In the genomic region with DNA sequence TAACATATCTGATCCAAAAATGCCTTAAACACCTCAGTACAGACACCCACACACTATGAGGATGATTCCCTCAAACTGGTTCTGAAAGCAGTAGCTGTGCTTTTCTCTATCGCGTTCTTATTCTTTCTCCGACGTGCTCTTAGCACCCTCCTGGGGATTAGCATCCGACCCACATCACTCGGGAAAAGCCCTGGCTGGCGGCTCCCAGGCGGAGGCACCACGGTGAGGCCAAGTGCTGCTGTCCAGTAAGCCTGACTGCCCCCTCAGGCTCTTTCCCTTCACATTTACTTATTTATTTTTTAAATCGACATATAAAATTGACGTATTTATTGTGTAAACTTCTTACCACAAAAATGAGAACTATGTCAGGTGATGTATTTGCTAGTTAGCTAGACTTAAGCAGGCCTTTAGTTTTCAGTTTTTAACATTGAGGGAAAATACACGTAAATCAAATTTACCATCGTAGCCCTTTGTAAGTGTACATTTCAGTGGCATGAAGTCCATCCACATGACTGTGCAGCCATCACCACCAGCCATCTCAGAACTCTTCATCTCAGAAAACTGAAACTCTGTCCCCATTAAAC, we compare ENCODE assay signal across 15 cellular contexts. TPM values are rescaled to one million over a fixed set of nuclear protein-coding genes. Genes with fewer than 3 reads are reported as not detected.
DNase-seq lines count a peak whose midpoint lies in the region; ATAC-seq and TF ChIP-seq lines count a peak whose summit lies in the region.
"Had no signal": no experiment of that assay in that cellular context is flagged by ENCODE, and none has a peak within 500 bp of the region (broad histone marks: within the 10 kb centered on the region; RNA-seq: fewer than 3 reads in every experiment).

No MANE protein-coding gene starts in this region.

- no peak overlapping the region for H2BK15ac ChIP-seq in neuronal stem cell (ENCODE audit: low read length)

- no peak overlapping the region for H3K4me3 ChIP-seq in BLaER1 treated with 17β-estradiol and CSF1 and Interleukin-3, amounts not matched to agents 10 nM and 100 nM
- no peak overlapping the region for H3K4me3 ChIP-seq in PC-3 (ENCODE audit: low read length)
- H3K4me3 ChIP-seq in neuronal stem cell (ENCODE audit: low read length in 2 of 2), result no peak overlapping the region
- H3K4me3 ChIP-seq: hepatocyte, Peyer's patch, thoracic aorta had no signal

- H3K23ac ChIP-seq in neuronal stem cell (ENCODE audit: low read depth, low read length, poor library complexity), result no peak overlapping the region

- POLR2A ChIA-PET in PC-3 (lab: Charles Lee; ENCODE audit: unreplicated experiment), result no interaction called here

- no peaks in the 10 kb centered on the region for H3K9me3 Mint-ChIP-seq in type B pancreatic cell
- H3K9me3 Mint-ChIP-seq: activated T-helper 2 cell treated with anti-CD3 and anti-CD28 coated beads, Interferon-gamma antibody, Interleukin-2, Interleukin-4, amounts not matched to agents 10 μg/mL and 5 μg/mL and 100 μg/mL, durations not matched to agents 14 hours and 24 hours and 36 hours; naive thymus-derived CD8-positive, alpha-beta T cell had no signal

- H3K9me2 ChIP-seq in PC-3 (replicated peaks; ENCODE audit: low read length), result no peaks in the 10 kb centered on the region

- CTCF ChIA-PET in PC-3 (lab: Charles Lee), result no interaction called here

- intact Hi-C loops in PC-3 (cut with micrococcal nuclease), result no loop called here

- peak overlapping the region; percentile 18 to 84 (median 45) for H3K4me2 ChIP-seq in BLaER1 treated with 17β-estradiol and CSF1 and Interleukin-3, amounts not matched to agents 10 nM and 100 nM
- H3K4me2 ChIP-seq in PC-3 (ENCODE audit: low read length), result peak overlapping the region; percentile 17
- no peak overlapping the region for H3K4me2 ChIP-seq in neuronal stem cell (ENCODE audit: insufficient read depth, low read length, poor library complexity, severe bottlenecking)
- H3K4me2 ChIP-seq: hepatocyte had no signal

- TF ChIP-seq CTCF in PC-3 (conservative IDR thresholded peaks at IDR 0.05; ENCODE audit: low read depth, low read length) (no peak), type B pancreatic cell (conservative IDR thresholded peaks at IDR 0.05) (no peak)

- H3K9ac ChIP-seq in BLaER1 treated with 17β-estradiol and CSF1 and Interleukin-3, amounts not matched to agents 10 nM and 100 nM, result peak overlapping the region in 2 of 11 experiments; percentile 2 to 5; a peak in 2 of 22 replicates
- H3K9ac ChIP-seq in PC-3 (ENCODE audit: low read length) (no peak overlapping the region), neuronal stem cell (ENCODE audit: low read depth, low read length, poor library complexity) (no peak overlapping the region)

- H3K14ac ChIP-seq in neuronal stem cell (ENCODE audit: low read length), result no peak overlapping the region

- no peaks in the 10 kb centered on the region for H3K36me3 ChIP-seq in BLaER1 treated with 17β-estradiol and CSF1 and Interleukin-3, amounts not matched to agents 10 nM and 100 nM
- H3K36me3 ChIP-seq in PC-3 (ENCODE audit: low read depth, low read length), result no peaks in the 10 kb centered on the region
- H3K36me3 ChIP-seq in neuronal stem cell (replicated peaks in 1 of 2; ENCODE audit: control insufficient read depth in 2 of 2, insufficient read depth in 2 of 2, low read length in 2 of 2), result no peaks in the 10 kb centered on the region
- H3K36me3 ChIP-seq: Peyer's patch, thoracic aorta had no signal

- peaks cover 1% of the 10 kb centered on the region for H3K79me1 ChIP-seq in neuronal stem cell (ENCODE audit: low read depth, low read length)

- no peak; the same call in 1 of the 2 replicates for ATAC-seq in PC-3

- H3F3A ChIP-seq in PC-3 (ENCODE audit: low read length, unreplicated experiment), result no peaks in the 10 kb centered on the region

- H4K91ac ChIP-seq in neuronal stem cell (ENCODE audit: low read depth, low read length, poor library complexity), result no peak overlapping the region

- peaks cover 0 to 6% (median 0%) of the 10 kb centered on the region in 11 experiments; a peak in 3 of 22 replicates for H3K27me3 ChIP-seq in BLaER1 treated with 17β-estradiol and CSF1 and Interleukin-3, amounts not matched to agents 10 nM and 100 nM
- H3K27me3 ChIP-seq in PC-3 (ENCODE audit: low read length) (no peaks in the 10 kb centered on the region), neuronal stem cell (ENCODE audit: control insufficient read depth in 3 of 3, insufficient read depth in 3 of 3, low read depth in 1 of 3, low read length in 3 of 3) (peaks cover 0 to 28% (median 5%) of the 10 kb centered on the region in 3 experiments)
- H3K27me3 ChIP-seq: Peyer's patch had no signal

- no TSS peak for BruUV-seq in PC-3 (replicated peaks; lab: Mats Ljungman, UMichigan)

- peaks cover 23% of the 10 kb centered on the region for H3K27me3 Mint-ChIP-seq in type B pancreatic cell

- DNase-seq in EL (peak; percentile 18), PC-3 (no peak), neuronal stem cell (ENCODE audit: low spot score) (no peak), type B pancreatic cell (ENCODE audit: extremely low spot score, unreplicated experiment) (no peak)
- DNase-seq in stimulated activated CD4-positive, alpha-beta T cell treated with anti-CD3 and anti-CD28 coated beads, Interleukin-4, amount 100 ng/mL, for 4 hours, result no peak
- DNase-seq in central memory CD4-positive, alpha-beta T cell, result no peak
- DNase-seq: CD8-positive, alpha-beta memory T cell; GOT3; NCI-H1105 treated with DMSO at 0.1 percent for 48 hours had no signal

- peak overlapping the region in 4 of 11 experiments; percentile 35 to 61 (median 44); a peak in 8 of 22 replicates for H3K27ac ChIP-seq in BLaER1 treated with 17β-estradiol and CSF1 and Interleukin-3, amounts not matched to agents 10 nM and 100 nM
- H3K27ac ChIP-seq in PC-3 (ENCODE audit: low read length), result peak overlapping the region; percentile 36; the same call in 1 of the 2 replicates
- no peak overlapping the region for H3K27ac ChIP-seq in neuronal stem cell (replicated peaks; ENCODE audit: low read length)
- H3K27ac ChIP-seq: hepatocyte, Peyer's patch, thoracic aorta had no signal

- H2BK120ac ChIP-seq in neuronal stem cell (ENCODE audit: low read depth, low read length), result no peak overlapping the region

- no peak overlapping the region for H3K18ac ChIP-seq in neuronal stem cell (ENCODE audit: low read length)

- H4K20me1 ChIP-seq in BLaER1 treated with 17β-estradiol and CSF1 and Interleukin-3, amounts not matched to agents 10 nM and 100 nM, result no peaks in the 10 kb centered on the region; a peak in 2 of 22 replicates
- no peaks in the 10 kb centered on the region for H4K20me1 ChIP-seq in PC-3 (ENCODE audit: low read length)

- H4K8ac ChIP-seq in neuronal stem cell (ENCODE audit: low read depth, low read length), result no peak overlapping the region

- no peak overlapping the region for H3K4me3 Mint-ChIP-seq in type B pancreatic cell
- H3K4me3 Mint-ChIP-seq: CD8-positive, alpha-beta memory T cell; naive thymus-derived CD8-positive, alpha-beta T cell had no signal

- H2BK5ac ChIP-seq in neuronal stem cell (ENCODE audit: low read length), result no peak overlapping the region

- peaks cover 6% of the 10 kb centered on the region for H3K4me1 Mint-ChIP-seq in type B pancreatic cell (ENCODE audit: unreplicated experiment)

- peak overlapping the region; percentile 22 for H2BK12ac ChIP-seq in neuronal stem cell (ENCODE audit: low read length)

- H2AFZ ChIP-seq in PC-3 (ENCODE audit: low read length) (peak overlapping the region; percentile 43), neuronal stem cell (ENCODE audit: low read length) (no peak overlapping the region)
- H2AFZ ChIP-seq: hepatocyte had no signal

- peaks cover 20 to 39% (median 31%) of the 10 kb centered on the region in 10 experiments for H3K4me1 ChIP-seq in BLaER1 treated with 17β-estradiol and CSF1 and Interleukin-3, amounts not matched to agents 10 nM and 100 nM
- H3K4me1 ChIP-seq in PC-3 (ENCODE audit: insufficient read depth, low read length) (peaks cover 8% of the 10 kb centered on the region; the same call in 1 of the 2 replicates), neuronal stem cell (ENCODE audit: control insufficient read depth in 2 of 2, insufficient read depth in 1 of 2, low read depth in 1 of 2, low read length in 2 of 2) (peaks cover 0 to 3% of the 10 kb centered on the region in 2 donors)
- H3K4me1 ChIP-seq: Peyer's patch had no signal

- no peaks in the 10 kb centered on the region for H3K79me2 ChIP-seq in PC-3 (ENCODE audit: low read length)
- H3K79me2 ChIP-seq: hepatocyte had no signal

- H3K4ac ChIP-seq in neuronal stem cell (ENCODE audit: low read length), result no peak overlapping the region

- no peaks in the 10 kb centered on the region for H3K36me3 Mint-ChIP-seq in type B pancreatic cell
- H3K36me3 Mint-ChIP-seq: CD8-positive, alpha-beta memory T cell; naive thymus-derived CD8-positive, alpha-beta T cell had no signal

- H3K27ac Mint-ChIP-seq in type B pancreatic cell, result no peak overlapping the region
- H3K27ac Mint-ChIP-seq: activated T-helper 2 cell treated with anti-CD3 and anti-CD28 coated beads, Interferon-gamma antibody, Interleukin-2, Interleukin-4, amounts not matched to agents 10 μg/mL and 5 μg/mL and 100 μg/mL, durations not matched to agents 14 hours and 24 hours and 36 hours; CD8-positive, alpha-beta memory T cell had no signal

- WGBS in neuronal stem cell (ENCODE audit: extremely low coverage in 2 of 2, insufficient read length in 2 of 2, insufficient replicate concordance in 1 of 2), 2 donors, result no CpG with 5 or more reads among the region's 13 CpGs

- peaks cover 4 to 15% (median 12%) of the 10 kb centered on the region in 11 experiments; a peak in 11 of 22 replicates for H3K9me3 ChIP-seq in BLaER1 treated with 17β-estradiol and CSF1 and Interleukin-3, amounts not matched to agents 10 nM and 100 nM (replicated peaks in 1 of 11)
- H3K9me3 ChIP-seq in PC-3 (ENCODE audit: low read length) (no peaks in the 10 kb centered on the region), neuronal stem cell (replicated peaks in 1 of 2; ENCODE audit: control insufficient read depth in 2 of 2, insufficient read depth in 1 of 2, low read depth in 1 of 2, low read length in 2 of 2) (peaks cover 3% of the 10 kb centered on the region in 2 donors)
- H3K9me3 ChIP-seq: Peyer's patch, thoracic aorta had no signal

- H2AK5ac ChIP-seq in neuronal stem cell (ENCODE audit: low read depth, low read length), result no peak overlapping the region

RNA-seq across cellular contexts. Expression of gene TBX1, which starts 19.2 kb away (rescaled TPM):
- total RNA-seq in PC-3 (2014; rRNA removed) (15.9 and 18.6 TPM in 2 replicates), type B pancreatic cell (ENCODE audit: low replicate concordance) (2.4 and 3.4 TPM in 2 replicates)
- 0.31 TPM for polyA plus RNA-seq in neuronal stem cell (2013, experiment 1 of 2)
- polyA plus RNA-seq in neuronal stem cell (2013, experiment 2 of 2), result 0.26 TPM
- total RNA-seq: CD8-positive, alpha-beta memory T cell; hepatocyte; naive thymus-derived CD8-positive, alpha-beta T cell had no signal
- polyA plus RNA-seq: CD8-positive, alpha-beta memory T cell; naive thymus-derived CD8-positive, alpha-beta T cell had no signal

RNA-seq across cellular contexts. Expression of gene GP1BB, which starts 56.4 kb away (rescaled TPM):
- total RNA-seq in PC-3 (2014; rRNA removed) (0.80 and 5.9 TPM in 2 replicates), type B pancreatic cell (ENCODE audit: low replicate concordance) (1.9 and 2.4 TPM in 2 replicates)
- polyA plus RNA-seq in neuronal stem cell (2013, experiment 1 of 2), result 2.5 TPM
- polyA plus RNA-seq in neuronal stem cell (2013, experiment 2 of 2), result 2.6 TPM
- total RNA-seq: activated T-helper 2 cell treated with anti-CD3 and anti-CD28 coated beads, Interferon-gamma antibody, Interleukin-2, Interleukin-4, amounts not matched to agents 10 μg/mL and 5 μg/mL and 100 μg/mL, durations not matched to agents 14 hours and 24 hours and 36 hours; CD8-positive, alpha-beta memory T cell had no signal
- polyA plus RNA-seq: CD8-positive, alpha-beta memory T cell; naive thymus-derived CD8-positive, alpha-beta T cell had no signal
